8 cellular contexts compared by ENCODE assay signal in the genomic region with DNA sequence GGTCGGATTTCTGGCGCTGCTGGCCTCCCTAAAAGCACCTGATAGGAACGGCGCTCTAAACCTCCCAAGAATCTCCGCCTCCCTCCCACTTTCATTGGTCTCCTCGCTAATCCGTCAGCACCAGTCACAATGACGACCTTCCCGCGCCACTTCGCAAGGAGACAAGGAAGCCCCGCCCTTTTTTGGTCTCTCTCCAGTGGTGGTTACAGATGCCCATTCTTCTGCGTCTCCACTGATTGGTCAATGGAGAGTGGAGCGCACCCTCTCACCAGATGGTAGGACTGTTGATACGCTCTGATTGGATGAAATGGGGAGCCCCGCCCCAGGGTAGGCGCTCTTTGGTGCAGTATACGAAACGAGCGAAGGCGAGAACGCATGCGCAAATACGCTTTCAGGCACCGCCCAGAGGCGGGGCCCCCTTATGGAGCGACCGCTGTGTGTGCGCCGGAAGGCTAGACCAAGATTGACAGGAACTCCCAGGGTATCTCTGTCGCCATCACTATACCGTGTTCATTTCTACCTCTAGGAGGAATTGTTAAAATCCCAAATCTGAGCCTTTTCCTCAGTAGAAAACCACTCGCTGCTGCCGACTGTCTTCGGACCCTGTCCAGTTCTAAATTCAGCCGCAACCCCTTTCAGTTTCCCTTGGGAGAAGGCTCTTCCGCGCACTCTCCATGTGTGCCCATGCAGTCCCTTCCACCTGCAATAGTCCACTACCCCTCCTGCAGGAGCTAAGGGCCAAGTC. TPM values are rescaled to one million over a fixed set of nuclear protein-coding genes. Genes with fewer than 3 reads are reported as not detected.
DNase-seq lines count a peak whose midpoint lies in the region; ATAC-seq and TF ChIP-seq lines count a peak whose summit lies in the region.

No MANE protein-coding gene starts in this region.

- H3K4me1 Mint-ChIP-seq in central memory CD8-positive, alpha-beta T cell: peaks cover 53% of the 10 kb centered on the region

- H3K9me3 ChIP-seq in spleen: no peaks in the 10 kb centered on the region

- H3K36me3 Mint-ChIP-seq in central memory CD8-positive, alpha-beta T cell (ENCODE audit: insufficient read depth): peaks cover 53% of the 10 kb centered on the region

- peak in 2 of 3 donors; percentile 29 to 92 for TF ChIP-seq POLR2A in spleen (IDR thresholded peaks at IDR 0.05)

- peak overlapping the region; percentile 90 for H3K4me3 Mint-ChIP-seq in central memory CD8-positive, alpha-beta T cell

- peak; percentile 100 for DNase-seq in AG10803 (ENCODE audit: low read depth)
- peak; percentile 100 for DNase-seq in NCI-H345 treated with DMSO at 0.1 percent for 48 hours (lab: John Stamatoyannopoulos, UW; ENCODE audit: unreplicated experiment)
- DNase-seq in activated CD4-positive, CD25-positive, alpha-beta regulatory T cell treated with anti-CD3 and anti-CD28 coated beads, Interleukin-2, amount 50 U/mL, for 16 hours (ENCODE audit: low read depth, low spot score): peak; percentile 99
- DNase-seq in central memory CD8-positive, alpha-beta T cell (ENCODE audit: low spot score in 2 of 2): peak; percentile 94 to 100
- peak; percentile 100 for DNase-seq in iris pigment epithelial cell (ENCODE audit: low read depth)
- DNase-seq in spleen: peak; percentile 99

- H3K27me3 Mint-ChIP-seq in central memory CD8-positive, alpha-beta T cell: no peaks in the 10 kb centered on the region

- H3K27ac ChIP-seq in spleen: peak overlapping the region; percentile 92 to 100 (median 100)

- peak overlapping the region; percentile 98 for H3K27ac Mint-ChIP-seq in central memory CD8-positive, alpha-beta T cell (ENCODE audit: low read depth)

- WGBS in spleen, 5 donors: 0 to 1% (median 0%) methylated on average over 34 to 38 of the region's 38 CpGs

- ATAC-seq in GM19035 (IDR thresholded peaks at IDR 0.05; ENCODE audit: unreplicated experiment) (peak; percentile 58), HG03342 (IDR thresholded peaks at IDR 0.05; ENCODE audit: unreplicated experiment) (peak; percentile 59)
- ATAC-seq in central memory CD8-positive, alpha-beta T cell (replicated peaks; ENCODE audit: extremely low read depth, poor library complexity, severe bottlenecking): peak; percentile 76

- H3K27me3 ChIP-seq in spleen (replicated peaks in 1 of 7): no peaks in the 10 kb centered on the region

- H3K4me3 ChIP-seq in AG10803 (ENCODE audit: low read length) (peak overlapping the region; percentile 78), spleen (peak overlapping the region; percentile 21 to 91 (median 62))

- H3K4me1 ChIP-seq in spleen: peaks cover 28 to 71% (median 60%) of the 10 kb centered on the region in 6 donors

- intact Hi-C loops in spleen (cut with DNase I; ENCODE audit: low total_unique reads): no loop called here

- H3K36me3 ChIP-seq in spleen: peaks cover 0 to 34% (median 25%) of the 10 kb centered on the region in 6 donors

- H3K9me3 Mint-ChIP-seq in central memory CD8-positive, alpha-beta T cell: no peaks in the 10 kb centered on the region

- peak; percentile 43 for TF ChIP-seq CTCF in AG10803 (conservative IDR thresholded peaks at IDR 0.05; ENCODE audit: low read length)
- peak in 6 of 11 experiments; percentile 8 to 54 (median 32) for TF ChIP-seq CTCF in spleen (IDR thresholded peaks at IDR 0.05 in 8 of 11, conservative IDR thresholded peaks at IDR 0.05 in 3 of 11)

RNA-seq across cellular contexts. Expression of a gene that starts 0.6 kb away (rescaled TPM):
- 100 to 1,000 TPM; 188 to 357 (median 294) TPM for total RNA-seq in spleen
- polyA plus RNA-seq in spleen: 100 to 1,000 TPM; 147 to 175 (median 168) TPM

RNA-seq across cellular contexts. Expression of a gene that starts 18.8 kb away (rescaled TPM):
- 100 to 1,000 TPM; 119 to 293 (median 191) TPM for total RNA-seq in spleen
- 100 to 1,000 TPM; 196 to 370 (median 216) TPM for polyA plus RNA-seq in spleen

RNA-seq across cellular contexts. Expression of a gene that starts 27.7 kb away (rescaled TPM):
- 10 to 100 TPM; 14.5 to 31.3 (median 26.5) TPM for total RNA-seq in spleen
- polyA plus RNA-seq in spleen: 10 to 100 TPM; 26.6 to 42.5 (median 36.0) TPM

RNA-seq across cellular contexts. Expression of a gene that starts 37.7 kb away (rescaled TPM):
- 1 to 10 TPM; 1.1 to 7.5 (median 2.8) TPM for total RNA-seq in spleen
- polyA plus RNA-seq in spleen: 1 to 10 TPM; 2.9 to 9.6 (median 9.3) TPM

RNA-seq across cellular contexts. Expression of a gene that starts 49.0 kb away (rescaled TPM):
- 10 to 100 TPM; 44.5 to 81.0 (median 61.8) TPM for total RNA-seq in spleen
- polyA plus RNA-seq in spleen: 10 to 100 TPM; 25.8 to 45.1 (median 30.7) TPM

Comparison
In these comparisons a context has a peak if more than half of its experiments do, and no peak if none do; other contexts are left out.
1. Peak in every context shown above with its lines: DNase-seq, ATAC-seq, H3K4me3 ChIP-seq and H3K27ac ChIP-seq.